ENCODE assay signal across 1 cellular context in genomic region chr11:27506200-27507182, GRCh38.
TF ChIP-seq lines count a peak whose summit lies in the region.

A gene with protein sequence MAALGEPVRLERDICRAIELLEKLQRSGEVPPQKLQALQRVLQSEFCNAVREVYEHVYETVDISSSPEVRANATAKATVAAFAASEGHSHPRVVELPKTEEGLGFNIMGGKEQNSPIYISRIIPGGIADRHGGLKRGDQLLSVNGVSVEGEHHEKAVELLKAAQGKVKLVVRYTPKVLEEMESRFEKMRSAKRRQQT (minus strand): TSS chr11:27506769. CDS start chr11:27506752, 17 bp downstream.

TF ChIP-seq in HepG2, 621 proteins besides CTCF, POLR2A, EP300 and RAD21 (continued from another document and continues in another):
- TF ChIP-seq POGK (CRISPR knock-in tag; conservative IDR thresholded peaks at IDR 0.05) (peak; percentile 76; the same call in 1 of the 2 replicates), CENPX (CRISPR knock-in tag; IDR thresholded peaks at IDR 0.05) (no peak), ZNF383 (CRISPR knock-in tag; IDR thresholded peaks at IDR 0.05; ENCODE audit: borderline replicate concordance) (no peak; the same call in 1 of the 2 replicates), ZNF652 (CRISPR knock-in tag; IDR thresholded peaks at IDR 0.05; ENCODE audit: borderline replicate concordance, low read depth) (no peak), ZNF382 (CRISPR knock-in tag; IDR thresholded peaks at IDR 0.05; ENCODE audit: borderline replicate concordance) (no peak), AKAP8 (CRISPR knock-in tag; IDR thresholded peaks at IDR 0.05) (no peak), ZNF710 (CRISPR knock-in tag; IDR thresholded peaks at IDR 0.05; ENCODE audit: borderline replicate concordance) (no peak), DR1 (CRISPR knock-in tag; IDR thresholded peaks at IDR 0.05) (peak; percentile 72), ZBTB21 (CRISPR knock-in tag; IDR thresholded peaks at IDR 0.05) (no peak), ZNF569 (CRISPR knock-in tag; IDR thresholded peaks at IDR 0.05; ENCODE audit: borderline replicate concordance) (no peak), SIN3A (IDR thresholded peaks at IDR 0.05; ENCODE audit: borderline replicate concordance, low read depth, low read length) (no peak; the same call in 1 of the 2 replicates), SP1 (IDR thresholded peaks at IDR 0.05) (no peak), SP1 (CRISPR knock-in tag; IDR thresholded peaks at IDR 0.05) (peak; percentile 75), ZBTB3 (CRISPR knock-in tag; IDR thresholded peaks at IDR 0.05; ENCODE audit: borderline replicate concordance, low read depth) (no peak), ZZZ3 (CRISPR knock-in tag; IDR thresholded peaks at IDR 0.05; ENCODE audit: borderline replicate concordance) (peak; percentile 82; the same call in 1 of the 2 replicates), SMYD3 (CRISPR knock-in tag; IDR thresholded peaks at IDR 0.05) (no peak), ZFP62 (CRISPR knock-in tag; IDR thresholded peaks at IDR 0.05) (no peak), ATF1 (CRISPR knock-in tag; IDR thresholded peaks at IDR 0.05) (peak; percentile 92), JARID2 (CRISPR knock-in tag; IDR thresholded peaks at IDR 0.05; ENCODE audit: insufficient replicate concordance) (peak; percentile 90), ZNF367 (CRISPR knock-in tag; IDR thresholded peaks at IDR 0.05; ENCODE audit: borderline replicate concordance) (no peak), THRA (CRISPR knock-in tag; IDR thresholded peaks at IDR 0.05; ENCODE audit: borderline replicate concordance) (peak; percentile 37; the same call in 1 of the 2 replicates), ZBTB14 (CRISPR knock-in tag; IDR thresholded peaks at IDR 0.05) (no peak), ZFP36 (IDR thresholded peaks at IDR 0.05; ENCODE audit: borderline replicate concordance, low read depth, low read length, partially characterized antibody) (no peak), ARNTL (CRISPR knock-in tag; IDR thresholded peaks at IDR 0.05) (0 out of 2 replicates have a peak, but pooled peaks have one; percentile 2), NR2C2 (CRISPR knock-in tag; IDR thresholded peaks at IDR 0.05; ENCODE audit: borderline replicate concordance) (peak; percentile 90), REL (CRISPR knock-in tag; conservative IDR thresholded peaks at IDR 0.05) (no peak; the same call in 1 of the 2 replicates), ZNF276 (CRISPR knock-in tag; IDR thresholded peaks at IDR 0.05; ENCODE audit: low read depth) (0 out of 2 replicates have a peak, but pooled peaks have one; percentile 8), MNT (IDR thresholded peaks at IDR 0.05) (no peak), ZBTB42 (CRISPR knock-in tag; IDR thresholded peaks at IDR 0.05) (0 out of 2 replicates have a peak, but pooled peaks have one; percentile 13), GABPB1 (CRISPR knock-in tag; IDR thresholded peaks at IDR 0.05) (peak; percentile 97), CEBPG (CRISPR knock-in tag; IDR thresholded peaks at IDR 0.05) (no peak), TOPORS (CRISPR knock-in tag; IDR thresholded peaks at IDR 0.05) (peak; percentile 81; the same call in 1 of the 2 replicates), ZBTB7B (CRISPR knock-in tag; IDR thresholded peaks at IDR 0.05) (no peak), GATA4 (IDR thresholded peaks at IDR 0.05; ENCODE audit: borderline replicate concordance, low read depth) (peak; percentile 64; the same call in 1 of the 2 replicates), KDM5A (IDR thresholded peaks at IDR 0.05; ENCODE audit: borderline replicate concordance, low read length) (peak; percentile 87), ZNF530 (CRISPR knock-in tag; IDR thresholded peaks at IDR 0.05; ENCODE audit: low read depth) (no peak), PHB2 (IDR thresholded peaks at IDR 0.05; ENCODE audit: partially characterized antibody) (no peak), RFXANK (CRISPR knock-in tag; IDR thresholded peaks at IDR 0.05) (peak; percentile 77), HOMEZ (CRISPR knock-in tag; IDR thresholded peaks at IDR 0.05; ENCODE audit: low read depth) (peak; percentile 64; the same call in 1 of the 2 replicates), ZNF121 (CRISPR knock-in tag; IDR thresholded peaks at IDR 0.05) (peak; percentile 10; the same call in 1 of the 2 replicates)
- TF ChIP-seq, protein P1, sequence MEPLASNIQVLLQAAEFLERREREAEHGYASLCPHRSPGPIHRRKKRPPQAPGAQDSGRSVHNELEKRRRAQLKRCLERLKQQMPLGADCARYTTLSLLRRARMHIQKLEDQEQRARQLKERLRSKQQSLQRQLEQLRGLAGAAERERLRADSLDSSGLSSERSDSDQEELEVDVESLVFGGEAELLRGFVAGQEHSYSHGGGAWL (CRISPR knock-in tag; IDR thresholded peaks at IDR 0.05) = peak; percentile 71
- TF ChIP-seq, protein P2, sequence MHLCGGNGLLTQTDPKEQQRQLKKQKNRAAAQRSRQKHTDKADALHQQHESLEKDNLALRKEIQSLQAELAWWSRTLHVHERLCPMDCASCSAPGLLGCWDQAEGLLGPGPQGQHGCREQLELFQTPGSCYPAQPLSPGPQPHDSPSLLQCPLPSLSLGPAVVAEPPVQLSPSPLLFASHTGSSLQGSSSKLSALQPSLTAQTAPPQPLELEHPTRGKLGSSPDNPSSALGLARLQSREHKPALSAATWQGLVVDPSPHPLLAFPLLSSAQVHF (CRISPR knock-in tag; IDR thresholded peaks at IDR 0.05) = no peak
- TF ChIP-seq, protein P3, sequence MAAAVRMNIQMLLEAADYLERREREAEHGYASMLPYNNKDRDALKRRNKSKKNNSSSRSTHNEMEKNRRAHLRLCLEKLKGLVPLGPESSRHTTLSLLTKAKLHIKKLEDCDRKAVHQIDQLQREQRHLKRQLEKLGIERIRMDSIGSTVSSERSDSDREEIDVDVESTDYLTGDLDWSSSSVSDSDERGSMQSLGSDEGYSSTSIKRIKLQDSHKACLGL (CRISPR knock-in tag; IDR thresholded peaks at IDR 0.05) = peak; percentile 28; the same call in 1 of the 2 replicates
- TF ChIP-seq, protein P4, sequence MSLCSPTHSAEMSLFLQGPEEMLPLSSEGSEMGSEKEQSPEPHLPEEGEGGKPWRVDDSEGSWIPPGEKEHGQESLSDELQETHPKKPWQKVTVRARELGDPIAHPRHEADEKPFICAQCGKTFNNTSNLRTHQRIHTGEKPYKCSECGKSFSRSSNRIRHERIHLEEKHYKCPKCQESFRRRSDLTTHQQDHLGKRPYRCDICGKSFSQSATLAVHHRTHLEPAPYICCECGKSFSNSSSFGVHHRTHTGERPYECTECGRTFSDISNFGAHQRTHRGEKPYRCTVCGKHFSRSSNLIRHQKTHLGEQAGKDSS (CRISPR knock-in tag; IDR thresholded peaks at IDR 0.05; ENCODE audit: borderline replicate concordance, low read depth) = peak; percentile 68
